2 cellular contexts compared by ENCODE assay signal in genomic region chr17:18326572-18326971, GRCh38.
TF ChIP-seq lines count a peak whose summit lies in the region.

No MANE protein-coding gene starts in this region.

TF ChIP-seq in HEK293, 187 proteins besides CTCF, POLR2A, EP300 and RAD21:
- 0 out of 2 replicates have a peak, but pooled peaks have one; percentile 16 for TF ChIP-seq REST (tag by site-specific recombination; IDR thresholded peaks at IDR 0.05)
- TF ChIP-seq ZNF791 (tag by site-specific recombination; IDR thresholded peaks at IDR 0.05): no peak
- no peak for TF ChIP-seq ZNF571 (tag by site-specific recombination; IDR thresholded peaks at IDR 0.05)

TF ChIP-seq in HepG2, 621 proteins besides CTCF, POLR2A, EP300 and RAD21:
- TF ChIP-seq CSRNP1 (CRISPR knock-in tag; IDR thresholded peaks at IDR 0.05) (no peak), FOXC1 (CRISPR knock-in tag; IDR thresholded peaks at IDR 0.05; ENCODE audit: borderline replicate concordance) (no peak), ZNF510 (CRISPR knock-in tag; IDR thresholded peaks at IDR 0.05; ENCODE audit: low read depth) (no peak), ATF5 (CRISPR knock-in tag; IDR thresholded peaks at IDR 0.05; ENCODE audit: low read depth) (no peak), RFX5 (IDR thresholded peaks at IDR 0.05; ENCODE audit: low read depth, low read length) (no peak), SPEN (CRISPR knock-in tag; IDR thresholded peaks at IDR 0.05; ENCODE audit: low read depth) (no peak), ZNF317 (CRISPR knock-in tag; IDR thresholded peaks at IDR 0.05) (no peak), ZSCAN5A (CRISPR knock-in tag; IDR thresholded peaks at IDR 0.05; ENCODE audit: borderline replicate concordance) (no peak), MATR3 (CRISPR knock-in tag; IDR thresholded peaks at IDR 0.05) (no peak), FUBP1 (CRISPR knock-in tag; IDR thresholded peaks at IDR 0.05; ENCODE audit: borderline replicate concordance) (no peak), ZNF709 (CRISPR knock-in tag; IDR thresholded peaks at IDR 0.05) (no peak)
